ENCODE assay signal across 23 cellular contexts in the genomic region with DNA sequence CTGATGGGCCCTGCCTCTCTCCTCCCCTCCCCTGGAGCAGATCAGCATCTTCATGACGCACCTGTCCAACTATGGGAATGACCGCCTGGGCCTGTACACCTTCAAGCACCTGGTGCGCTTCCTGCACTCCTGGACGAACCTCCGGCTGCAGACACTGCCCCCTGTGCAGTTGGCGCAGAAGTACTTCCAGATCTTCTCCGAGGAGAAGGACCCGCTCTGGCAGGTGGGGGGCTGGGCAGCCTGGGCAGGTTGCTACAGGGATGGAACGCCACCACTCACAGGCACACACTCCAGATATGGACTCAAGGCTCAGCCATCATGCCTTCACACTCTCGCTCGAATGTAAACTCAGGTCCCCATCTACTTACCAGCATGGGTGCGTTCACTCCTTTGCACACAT. TPM values are rescaled to one million over a fixed set of nuclear protein-coding genes. Genes with fewer than 3 reads are reported as not detected.
A peak's percentile ranks its signal among the peaks of the same experiment; 100 is the strongest.
DNase-seq lines count a peak whose midpoint lies in the region; ATAC-seq and TF ChIP-seq lines count a peak whose summit lies in the region.
"Had no signal": no experiment of that assay in that cellular context is flagged by ENCODE, and none has a peak within 500 bp of the region (broad histone marks: within the 10 kb centered on the region; RNA-seq: fewer than 3 reads in every experiment).

No MANE protein-coding gene starts in this region.

- no peak for TF ChIP-seq POLR2A in esophagus squamous epithelium (IDR thresholded peaks at IDR 0.05)

- H3K4me3 ChIP-seq in left ventricle myocardium inferior (no peak overlapping the region), esophagus squamous epithelium (no peak overlapping the region), aorta (ENCODE audit: low read length in 2 of 2) (no peak overlapping the region)
- H3K4me3 ChIP-seq: BLaER1, HAP-1, psoas muscle had no signal

- ATAC-seq in Right ventricle myocardium inferior: no peak
- ATAC-seq in aorta (ENCODE audit: low FRiP score): no peak
- ATAC-seq: psoas muscle, WTC11 had no signal

- no peak overlapping the region for H3K4me3 Mint-ChIP-seq in progenitor cell of endocrine pancreas (ENCODE audit: low read depth)
- H3K4me3 Mint-ChIP-seq in activated T-helper 2 cell treated with anti-CD3 and anti-CD28 coated beads, Interferon-gamma antibody, Interleukin-2, Interleukin-4, amounts not matched to agents 10 μg/mL and 5 μg/mL and 100 μg/mL, durations not matched to agents 14 hours and 24 hours and 36 hours (ENCODE audit: low read depth): no peak overlapping the region
- H3K4me3 Mint-ChIP-seq: activated naive CD8-positive, alpha-beta T cell; WTC11 had no signal

- no peaks in the 10 kb centered on the region for H3K27me3 Mint-ChIP-seq in progenitor cell of endocrine pancreas
- H3K27me3 Mint-ChIP-seq in activated T-helper 2 cell treated with anti-CD3 and anti-CD28 coated beads, Interferon-gamma antibody, Interleukin-2, Interleukin-4, amounts not matched to agents 10 μg/mL and 5 μg/mL and 100 μg/mL, durations not matched to agents 14 hours and 24 hours and 36 hours (ENCODE audit: low read depth): no peaks in the 10 kb centered on the region
- H3K27me3 Mint-ChIP-seq: activated naive CD8-positive, alpha-beta T cell had no signal

- H3K27ac Mint-ChIP-seq in progenitor cell of endocrine pancreas: peak overlapping the region; percentile 49
- H3K27ac Mint-ChIP-seq in activated T-helper 2 cell treated with anti-CD3 and anti-CD28 coated beads, Interferon-gamma antibody, Interleukin-2, Interleukin-4, amounts not matched to agents 10 μg/mL and 5 μg/mL and 100 μg/mL, durations not matched to agents 14 hours and 24 hours and 36 hours: no peak overlapping the region
- H3K27ac Mint-ChIP-seq: activated naive CD8-positive, alpha-beta T cell; WTC11 had no signal

- CTCF ChIA-PET in HEK293T (lab: Yijun Ruan, JAX): no interaction called here

- TF ChIP-seq CTCF in left ventricle myocardium inferior (IDR thresholded peaks at IDR 0.05; ENCODE audit: borderline replicate concordance): no peak
- TF ChIP-seq CTCF in esophagus squamous epithelium (IDR thresholded peaks at IDR 0.05): no peak
- no peak for TF ChIP-seq CTCF in progenitor cell of endocrine pancreas (IDR thresholded peaks at IDR 0.05; ENCODE audit: unreplicated experiment)

- no peaks in the 10 kb centered on the region for H3K27me3 ChIP-seq in left ventricle myocardium inferior (ENCODE audit: low read depth)
- no peaks in the 10 kb centered on the region for H3K27me3 ChIP-seq in esophagus squamous epithelium
- H3K27me3 ChIP-seq in aorta (ENCODE audit: control insufficient read depth in 1 of 2, insufficient read depth in 2 of 2, low read length in 1 of 2): no peaks in the 10 kb centered on the region
- H3K27me3 ChIP-seq: BLaER1 had no signal

- DNase-seq in left ventricle myocardium inferior: no peak
- DNase-seq in Right ventricle myocardium inferior (ENCODE audit: missing footprints): no peak
- DNase-seq in esophagus squamous epithelium (lab: John Stamatoyannopoulos, UW): no peak
- no peak for DNase-seq in progenitor cell of endocrine pancreas (ENCODE audit: low spot score, unreplicated experiment)
- peak in 1 of 2 donors; percentile 42 for DNase-seq in aorta
- DNase-seq in activated T-helper 2 cell treated with anti-CD3 and anti-CD28 coated beads, Interferon-gamma antibody, Interleukin-2, Interleukin-4, amounts not matched to agents 10 μg/mL and 5 μg/mL and 100 μg/mL, durations not matched to agents 14 hours and 24 hours and 36 hours (ENCODE audit: low spot score): no peak
- DNase-seq in HEK293T (ENCODE audit: extremely low spot score): no peak
- no peak for DNase-seq in NCI-H187 (lab: John Stamatoyannopoulos, UW)
- DNase-seq: activated CD4-positive, alpha-beta T cell treated with anti-CD3 and anti-CD28 coated beads, Interleukin-2, amount 50 U/mL, for 4 hours; cerebellar nuclear complex; EL; erythroblast; NCI-H1048; NCI-H2081; NCI-H226; NCI-H774; psoas muscle; small intestine had no signal

- POLR2A ChIA-PET in HEK293T (lab: Yijun Ruan, JAX): no interaction called here

- peaks cover 72% of the 10 kb centered on the region for H3K4me1 ChIP-seq in left ventricle myocardium inferior
- peaks cover 18 to 52% (median 24%) of the 10 kb centered on the region in 3 donors for H3K4me1 ChIP-seq in esophagus squamous epithelium
- peaks cover 0 to 2% of the 10 kb centered on the region in 2 donors for H3K4me1 ChIP-seq in aorta (ENCODE audit: control insufficient read depth in 1 of 2, insufficient read depth in 2 of 2, low read length in 2 of 2)
- H3K4me1 ChIP-seq: HAP-1 had no signal

- H3K36me3 Mint-ChIP-seq in progenitor cell of endocrine pancreas (ENCODE audit: insufficient read depth): peaks cover 33% of the 10 kb centered on the region
- H3K36me3 Mint-ChIP-seq in activated T-helper 2 cell treated with anti-CD3 and anti-CD28 coated beads, Interferon-gamma antibody, Interleukin-2, Interleukin-4, amounts not matched to agents 10 μg/mL and 5 μg/mL and 100 μg/mL, durations not matched to agents 14 hours and 24 hours and 36 hours (ENCODE audit: low read depth): no peaks in the 10 kb centered on the region

- WGBS in esophagus squamous epithelium, 2 donors: 93 to 94% methylated on average over 4 to 6 of the region's 12 CpGs
- 85 to 91% methylated on average over 12 of the region's 12 CpGs for WGBS in aorta, 2 donors

- peaks cover 93% of the 10 kb centered on the region for H3K36me3 ChIP-seq in left ventricle myocardium inferior
- H3K36me3 ChIP-seq in esophagus squamous epithelium: peaks cover 21 to 96% (median 34%) of the 10 kb centered on the region in 3 donors
- peaks cover 4 to 12% of the 10 kb centered on the region in 2 donors for H3K36me3 ChIP-seq in aorta (ENCODE audit: control insufficient read depth in 1 of 2, insufficient read depth in 2 of 2, low read length in 1 of 2)

- H3K27ac ChIP-seq in left ventricle myocardium inferior (replicated peaks): peak overlapping the region; percentile 87
- H3K27ac ChIP-seq in esophagus squamous epithelium: peak overlapping the region; percentile 81 to 93 (median 88)
- H3K27ac ChIP-seq in aorta (ENCODE audit: low read depth in 1 of 2, low read length in 2 of 2): peak overlapping the region; percentile 16 to 37
- H3K27ac ChIP-seq: BLaER1, HL-60 had no signal

- peaks cover 2% of the 10 kb centered on the region for H3K4me1 Mint-ChIP-seq in progenitor cell of endocrine pancreas (ENCODE audit: low read depth)
- H3K4me1 Mint-ChIP-seq in activated T-helper 2 cell treated with anti-CD3 and anti-CD28 coated beads, Interferon-gamma antibody, Interleukin-2, Interleukin-4, amounts not matched to agents 10 μg/mL and 5 μg/mL and 100 μg/mL, durations not matched to agents 14 hours and 24 hours and 36 hours (ENCODE audit: low read depth): no peaks in the 10 kb centered on the region

- intact Hi-C loops in left ventricle myocardium inferior (cut with micrococcal nuclease): no loop called here
- intact Hi-C loops in Right ventricle myocardium inferior (cut with DNase I): no loop called here
- intact Hi-C loops in esophagus squamous epithelium (cut with DNase I): loop anchor here (5.0 kb wide), 1 partner anchor 83 kb away; no protein-coding TSS in a partner anchor
- intact Hi-C loops in aorta (cut with DNase I): loop anchor here in 1 of 2 donors (5.0 to 10.0 kb wide), 2 partner anchors 55 to 83 kb away; no protein-coding TSS in a partner anchor
- intact Hi-C loops in activated T-helper 2 cell treated with anti-CD3 and anti-CD28 coated beads, Interferon-gamma antibody, Interleukin-2, Interleukin-4, amounts not matched to agents 10 μg/mL and 5 μg/mL and 100 μg/mL, durations not matched to agents 14 hours and 24 hours and 36 hours (cut with micrococcal nuclease): no loop called here

- H3K9me3 ChIP-seq in left ventricle myocardium inferior (replicated peaks) (no peaks in the 10 kb centered on the region), esophagus squamous epithelium (no peaks in the 10 kb centered on the region), aorta (ENCODE audit: control insufficient read depth, low read length) (no peaks in the 10 kb centered on the region)
- H3K9me3 ChIP-seq: BLaER1, HAP-1, psoas muscle had no signal

- no peaks in the 10 kb centered on the region for H3K9me3 Mint-ChIP-seq in progenitor cell of endocrine pancreas (ENCODE audit: low read depth)
- H3K9me3 Mint-ChIP-seq in activated T-helper 2 cell treated with anti-CD3 and anti-CD28 coated beads, Interferon-gamma antibody, Interleukin-2, Interleukin-4, amounts not matched to agents 10 μg/mL and 5 μg/mL and 100 μg/mL, durations not matched to agents 14 hours and 24 hours and 36 hours: no peaks in the 10 kb centered on the region

TF ChIP-seq in HEK293T, 16 proteins besides CTCF, POLR2A, EP300 and RAD21:
- TF ChIP-seq ELF4 (IDR thresholded peaks at IDR 0.05) (no peak), FOXK2 (IDR thresholded peaks at IDR 0.05) (no peak), FOXM1 (IDR thresholded peaks at IDR 0.05; ENCODE audit: borderline replicate concordance) (no peak), SP1 (IDR thresholded peaks at IDR 0.05) (no peak), NFRKB (IDR thresholded peaks at IDR 0.05) (no peak), ZNF384 (IDR thresholded peaks at IDR 0.05) (no peak), ARNT (IDR thresholded peaks at IDR 0.05) (no peak), CTBP1 (IDR thresholded peaks at IDR 0.05; ENCODE audit: borderline replicate concordance) (no peak), BHLHE40 (IDR thresholded peaks at IDR 0.05; ENCODE audit: borderline replicate concordance) (no peak), FOXA1 (IDR thresholded peaks at IDR 0.05) (no peak)

RNA-seq across cellular contexts. Expression of gene NDST1, which starts 32.1 kb away (rescaled TPM):
- total RNA-seq in left ventricle myocardium inferior (58.9 TPM), Right ventricle myocardium inferior (60.4 TPM), esophagus squamous epithelium (100 to 1,000 TPM in 3 of 4 donors, 10 to 100 TPM in 1; 76.5 to 205 (median 118) TPM), progenitor cell of endocrine pancreas (154 and 169 TPM in 2 replicates), aorta (100 to 1,000 TPM in 1 of 2 donors, 10 to 100 TPM in 1; 74.0 to 116 TPM)
- 10 to 100 TPM; 10.4 to 12.1 TPM for polyA plus RNA-seq in aorta
- 2.4 and 3.0 TPM in 2 replicates for total RNA-seq in activated T-helper 2 cell treated with anti-CD3 and anti-CD28 coated beads, Interferon-gamma antibody, Interleukin-2, Interleukin-4, amounts not matched to agents 10 μg/mL and 5 μg/mL and 100 μg/mL, durations not matched to agents 14 hours and 24 hours and 36 hours

Comparison
In these comparisons a context has a peak if more than half of its experiments do, and no peak if none do; other contexts are left out.
1. H3K27ac ChIP-seq: peak in every context shown above with its lines; median percentile 88 in esophagus squamous epithelium; 87 in left ventricle myocardium inferior; 26 in aorta.
2. RNA of gene NDST1, which starts 32.1 kb away (total RNA-seq): 154 to 169 TPM in progenitor cell of endocrine pancreas, 76.5 to 205 TPM in esophagus squamous epithelium, 74.0 to 116 TPM in aorta, 60.4 TPM in Right ventricle myocardium inferior (single experiment) and 58.9 TPM in left ventricle myocardium inferior (single experiment); 2.4 to 3.0 TPM in activated T-helper 2 cell treated with anti-CD3 and anti-CD28 coated beads, Interferon-gamma antibody, Interleukin-2, Interleukin-4, amounts not matched to agents 10 μg/mL and 5 μg/mL and 100 μg/mL, durations not matched to agents 14 hours and 24 hours and 36 hours; every median in the first group is over 10 times any median in the second.